ENCODE assay signal across 8 cellular contexts in genomic region chr12:121582583-121583333, GRCh38. TPM values are rescaled to one million over a fixed set of nuclear protein-coding genes. Genes with fewer than 3 reads are reported as not detected.
A peak's percentile ranks its signal among the peaks of the same experiment; 100 is the strongest.
DNase-seq lines count a peak whose midpoint lies in the region; ATAC-seq, FAIRE-seq and TF ChIP-seq lines count a peak whose summit lies in the region.

No MANE protein-coding gene starts in this region.

- no peaks in the 10 kb centered on the region for H3K9me3 Mint-ChIP-seq in stimulated activated naive CD8-positive, alpha-beta T cell treated with anti-CD3 and anti-CD28 coated beads, Interleukin-15, amount 100 ng/mL, for 72 hours
- no peaks in the 10 kb centered on the region for H3K9me3 Mint-ChIP-seq in astrocyte (ENCODE audit: unreplicated experiment)

- no peak for TF ChIP-seq POLR2A in vagina (IDR thresholded peaks at IDR 0.05)

- H3K27me3 Mint-ChIP-seq in stimulated activated naive CD8-positive, alpha-beta T cell treated with anti-CD3 and anti-CD28 coated beads, Interleukin-15, amount 100 ng/mL, for 72 hours, result no peaks in the 10 kb centered on the region
- H3K27me3 Mint-ChIP-seq in astrocyte (ENCODE audit: low read depth, unreplicated experiment), result no peaks in the 10 kb centered on the region

- H3K36me3 Mint-ChIP-seq in astrocyte (ENCODE audit: low read depth, unreplicated experiment), result no peaks in the 10 kb centered on the region

- DNase-seq in stimulated activated naive CD8-positive, alpha-beta T cell treated with anti-CD3 and anti-CD28 coated beads, Interleukin-15, amount 100 ng/mL, for 72 hours, result no peak
- no peak for DNase-seq in stimulated activated naive CD8-positive, alpha-beta T cell treated with anti-CD3 and anti-CD28 coated beads, Interleukin-15, Interleukin-2, amounts not matched to agents 100 U/mL and 50 U/mL, for 24 hours
- DNase-seq in astrocyte (ENCODE audit: low read depth), result peak; percentile 61
- no peak for DNase-seq in lower lobe of right lung
- DNase-seq in vagina (ENCODE audit: extremely low spot score in 2 of 2), result no peak
- DNase-seq in NCI-H1930 (lab: John Stamatoyannopoulos, UW), result no peak

- no peak for FAIRE-seq in astrocyte (lab: Jason Lieb, UNC)

- no peak for ATAC-seq in stimulated activated naive CD8-positive, alpha-beta T cell treated with anti-CD3 and anti-CD28 coated beads, Interleukin-15, amount 100 ng/mL, for 72 hours
- ATAC-seq in stimulated activated naive CD8-positive, alpha-beta T cell treated with anti-CD3 and anti-CD28 coated beads, Interleukin-15, Interleukin-2, amounts not matched to agents 100 U/mL and 50 U/mL, for 24 hours, result no peak
- peak in 1 of 2 donors; percentile 38 for ATAC-seq in lower lobe of right lung
- ATAC-seq in GM21390 (IDR thresholded peaks at IDR 0.05; ENCODE audit: unreplicated experiment), result no peak
- ATAC-seq in GM21515 (IDR thresholded peaks at IDR 0.05; ENCODE audit: unreplicated experiment), result no peak

- H3K4me1 ChIP-seq in astrocyte (ENCODE audit: insufficient read depth, low read length), result peaks cover 37% of the 10 kb centered on the region
- peaks cover 34% of the 10 kb centered on the region for H3K4me1 ChIP-seq in lower lobe of right lung
- H3K4me1 ChIP-seq in vagina, result peaks cover 36% of the 10 kb centered on the region

- no peaks in the 10 kb centered on the region for H3K79me2 ChIP-seq in astrocyte (ENCODE audit: insufficient read depth, low read length)

- TF ChIP-seq CTCF in astrocyte (IDR thresholded peaks at IDR 0.05; ENCODE audit: insufficient read depth, low read depth, low read length) (no peak), lower lobe of right lung (IDR thresholded peaks at IDR 0.05) (no peak), vagina (IDR thresholded peaks at IDR 0.05) (no peak)

- H4K20me1 ChIP-seq in astrocyte (ENCODE audit: insufficient read depth, low read length), result no peaks in the 10 kb centered on the region

- peaks cover 39% of the 10 kb centered on the region for H3K4me1 Mint-ChIP-seq in stimulated activated naive CD8-positive, alpha-beta T cell treated with anti-CD3 and anti-CD28 coated beads, Interleukin-15, amount 100 ng/mL, for 72 hours
- peaks cover 25% of the 10 kb centered on the region for H3K4me1 Mint-ChIP-seq in astrocyte (ENCODE audit: low read depth, unreplicated experiment)

- H3K9ac ChIP-seq in astrocyte (ENCODE audit: low read length), result peak overlapping the region; percentile 85

- no peak overlapping the region for H2AFZ ChIP-seq in astrocyte (ENCODE audit: low read depth, low read length)

- H3K4me2 ChIP-seq in astrocyte (ENCODE audit: low read length), result peak overlapping the region; percentile 86

- H3K27me3 ChIP-seq in astrocyte (ENCODE audit: insufficient read depth, low read length) (no peaks in the 10 kb centered on the region), lower lobe of right lung (ENCODE audit: low read depth) (no peaks in the 10 kb centered on the region), vagina (no peaks in the 10 kb centered on the region)

- H3K27ac ChIP-seq in astrocyte (ENCODE audit: low read depth, low read length) (no peak overlapping the region), lower lobe of right lung (peak overlapping the region; percentile 84), vagina (peak overlapping the region; percentile 86)

- no peak overlapping the region for H3K27ac Mint-ChIP-seq in stimulated activated naive CD8-positive, alpha-beta T cell treated with anti-CD3 and anti-CD28 coated beads, Interleukin-15, amount 100 ng/mL, for 72 hours
- no peak overlapping the region for H3K27ac Mint-ChIP-seq in astrocyte (ENCODE audit: unreplicated experiment)

- no peaks in the 10 kb centered on the region for H3K9me3 ChIP-seq in astrocyte (ENCODE audit: insufficient read depth, low read depth, low read length)
- H3K9me3 ChIP-seq in lower lobe of right lung, result no peaks in the 10 kb centered on the region
- no peaks in the 10 kb centered on the region for H3K9me3 ChIP-seq in vagina

- H3K4me3 ChIP-seq in astrocyte (ENCODE audit: insufficient read depth, low read depth, low read length) (no peak overlapping the region), lower lobe of right lung (no peak overlapping the region), vagina (no peak overlapping the region)

- H3K36me3 ChIP-seq in astrocyte (ENCODE audit: insufficient read depth, low read length), result no peaks in the 10 kb centered on the region
- no peaks in the 10 kb centered on the region for H3K36me3 ChIP-seq in lower lobe of right lung
- no peaks in the 10 kb centered on the region for H3K36me3 ChIP-seq in vagina

- intact Hi-C loops in lower lobe of right lung (cut with DNase I) (no loop called here), vagina (cut with DNase I) (no loop called here)

- peak overlapping the region; percentile 2 to 35 for H3K4me3 Mint-ChIP-seq in stimulated activated naive CD8-positive, alpha-beta T cell treated with anti-CD3 and anti-CD28 coated beads, Interleukin-15, amount 100 ng/mL, for 72 hours
- peak overlapping the region; percentile 60 for H3K4me3 Mint-ChIP-seq in astrocyte (ENCODE audit: unreplicated experiment)

RNA-seq across cellular contexts. Expression of gene KDM2B, which starts 1.9 kb away (rescaled TPM):
- 21.3 and 23.4 TPM in 2 replicates for total RNA-seq in astrocyte
- 36.8 TPM for total RNA-seq in lower lobe of right lung
- 18.9 TPM for total RNA-seq in vagina

RNA-seq across cellular contexts. Expression of gene ORAI1, which starts 43.6 kb away (rescaled TPM):
- total RNA-seq in astrocyte (16.5 and 20.4 TPM in 2 replicates), lower lobe of right lung (39.0 TPM), vagina (18.2 TPM)
